Comparison of ENCODE assay signal across 8 cellular contexts in the genomic region with DNA sequence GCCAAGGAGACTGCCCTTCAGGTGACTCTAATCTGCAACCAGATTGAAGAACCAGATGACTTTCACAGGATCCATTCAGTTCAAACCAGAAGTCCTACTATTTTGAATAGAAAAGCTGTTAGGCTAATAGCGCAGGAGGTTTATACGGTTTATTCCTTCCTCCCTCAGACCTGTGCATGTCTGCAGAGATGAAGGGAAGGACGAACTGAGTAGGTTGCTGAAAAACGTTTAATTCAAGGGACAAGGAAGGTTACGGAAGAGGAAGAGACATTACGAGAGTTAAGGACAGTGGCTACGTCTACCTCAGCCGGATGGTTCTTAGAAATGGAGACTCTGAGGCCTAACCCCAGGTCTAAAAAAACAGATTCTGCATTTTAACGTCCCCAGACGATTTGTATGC. TPM values are rescaled to one million over a fixed set of nuclear protein-coding genes. Genes with fewer than 3 reads are reported as not detected.
A peak's percentile ranks its signal among the peaks of the same experiment; 100 is the strongest.
DNase-seq lines count a peak whose midpoint lies in the region; ATAC-seq and TF ChIP-seq lines count a peak whose summit lies in the region.

No MANE protein-coding gene starts in this region.

- H3K27me3 ChIP-seq in DND-41 (ENCODE audit: insufficient read depth, low read length, poor library complexity): no peaks in the 10 kb centered on the region
- no peaks in the 10 kb centered on the region for H3K27me3 ChIP-seq in duodenal mucosa (ENCODE audit: control insufficient read depth in 1 of 2, insufficient read depth in 2 of 2, low read length in 2 of 2)
- H3K27me3 ChIP-seq in osteoblast (ENCODE audit: insufficient read depth, low read length): no peaks in the 10 kb centered on the region

- no peaks in the 10 kb centered on the region for H3K9me3 ChIP-seq in DND-41 (ENCODE audit: insufficient read depth, low read length, severe bottlenecking)
- H3K9me3 ChIP-seq in duodenal mucosa (ENCODE audit: control insufficient read depth in 1 of 2, low read length in 2 of 2): no peaks in the 10 kb centered on the region
- no peaks in the 10 kb centered on the region for H3K9me3 ChIP-seq in osteoblast (ENCODE audit: low read depth, low read length)

- ATAC-seq in DND-41 (ENCODE audit: insufficient read depth, low read depth): no peak
- no peak for ATAC-seq in GM18505 (IDR thresholded peaks at IDR 0.05; ENCODE audit: unreplicated experiment)

- H3K27ac ChIP-seq in DND-41 (ENCODE audit: low read length): peak overlapping the region; percentile 97
- H3K27ac ChIP-seq in duodenal mucosa (ENCODE audit: low read depth, low read length): no peak overlapping the region
- peak overlapping the region; percentile 79 for H3K27ac ChIP-seq in osteoblast (ENCODE audit: low read depth, low read length)

- H2AFZ ChIP-seq in DND-41 (ENCODE audit: low read depth, low read length): peak overlapping the region; percentile 91
- H2AFZ ChIP-seq in osteoblast (ENCODE audit: low read length): peak overlapping the region; percentile 92

- H3K79me2 ChIP-seq in DND-41 (ENCODE audit: insufficient read depth, low read length): peaks cover 92% of the 10 kb centered on the region
- H3K79me2 ChIP-seq in osteoblast (ENCODE audit: insufficient read depth, low read length): peaks cover 83% of the 10 kb centered on the region

- no peak for TF ChIP-seq CTCF in DND-41 (IDR thresholded peaks at IDR 0.05; ENCODE audit: borderline replicate concordance, extremely low read depth, low read length, poor library complexity, severe bottlenecking)
- TF ChIP-seq CTCF in osteoblast (IDR thresholded peaks at IDR 0.05; ENCODE audit: extremely low read depth, low read depth, low read length): no peak

- peak overlapping the region; percentile 84 for H3K9ac ChIP-seq in DND-41 (ENCODE audit: low read depth, low read length)
- H3K9ac ChIP-seq in duodenal mucosa (ENCODE audit: low read depth in 1 of 2, low read length in 2 of 2): peak overlapping the region; percentile 83 to 94

- TF ChIP-seq POLR2A in GM18505 (IDR thresholded peaks at IDR 0.05; ENCODE audit: borderline replicate concordance, extremely low read depth, insufficient read depth, insufficient read length): no peak

- H3K4me1 ChIP-seq in DND-41 (ENCODE audit: insufficient read depth, low read length): peaks cover 66% of the 10 kb centered on the region
- H3K4me1 ChIP-seq in duodenal mucosa (ENCODE audit: control insufficient read depth in 1 of 2, insufficient read depth in 2 of 2, low read length in 2 of 2): peaks cover 20 to 22% of the 10 kb centered on the region in 2 donors
- H3K4me1 ChIP-seq in osteoblast (ENCODE audit: insufficient read depth, low read length): peaks cover 18% of the 10 kb centered on the region

- DNase-seq in DND-41 (peak; percentile 12), NAMALWA (ENCODE audit: low spot score) (peak; percentile 11), osteoblast (ENCODE audit: insufficient read length, low spot score, missing footprints) (no peak), putamen (ENCODE audit: low spot score) (no peak), NCI-H526 treated with DMSO at 0.1 percent for 48 hours (lab: John Stamatoyannopoulos, UW) (no peak), NCI-H187 treated with DMSO at 0.1 percent for 48 hours (lab: John Stamatoyannopoulos, UW) (no peak)

- H3K4me3 ChIP-seq in DND-41 (ENCODE audit: low read depth in 1 of 2, low read length in 2 of 2) (peak overlapping the region; percentile 68 to 81), duodenal mucosa (ENCODE audit: low read depth in 1 of 2, low read length in 2 of 2) (peak overlapping the region; percentile 95 to 97), osteoblast (ENCODE audit: insufficient read depth, low read length) (peak overlapping the region; percentile 95)

- H4K20me1 ChIP-seq in DND-41 (ENCODE audit: insufficient read depth, low read length) (peaks cover 16% of the 10 kb centered on the region), osteoblast (ENCODE audit: insufficient read depth, low read length) (no peaks in the 10 kb centered on the region)

- H3K36me3 ChIP-seq in DND-41 (ENCODE audit: insufficient read depth, low read length) (peaks cover 60% of the 10 kb centered on the region), duodenal mucosa (ENCODE audit: control insufficient read depth in 1 of 2, insufficient read depth in 2 of 2, low read length in 2 of 2) (peaks cover 7 to 29% of the 10 kb centered on the region in 2 donors), osteoblast (ENCODE audit: insufficient read depth, low read length) (peaks cover 34% of the 10 kb centered on the region)

- H3K4me2 ChIP-seq in DND-41 (ENCODE audit: insufficient read depth, low read length) (peak overlapping the region; percentile 77), osteoblast (ENCODE audit: insufficient read depth, low read length) (peak overlapping the region; percentile 92)

RNA-seq across cellular contexts. Expression of a gene that starts 1.0 kb away (rescaled TPM):
- 4.7 and 8.0 TPM in 2 replicates for total RNA-seq in osteoblast

RNA-seq across cellular contexts. Expression of a gene that starts 1.4 kb away (rescaled TPM):
- total RNA-seq in osteoblast: 25.0 and 26.8 TPM in 2 replicates

RNA-seq across cellular contexts. Expression of a gene that starts 21.0 kb away (rescaled TPM):
- total RNA-seq in osteoblast: under 0.01 TPM in 2 replicates

RNA-seq across cellular contexts. Expression of a gene that starts 32.3 kb away (rescaled TPM):
- 69.5 and 89.6 TPM in 2 replicates for total RNA-seq in osteoblast

Comparison
In these comparisons a context has a peak if more than half of its experiments do, and no peak if none do; other contexts are left out.
1. DNase-seq: peak in DND-41 (single experiment) and NAMALWA (single experiment); none in osteoblast (single experiment), putamen (single experiment), NCI-H526 treated with DMSO at 0.1 percent for 48 hours (single experiment) and NCI-H187 treated with DMSO at 0.1 percent for 48 hours (single experiment).
2. Peak in every context shown above with its lines, with median percentiles within 50 percentile points of each other: H3K4me3 ChIP-seq.